In the genomic region with DNA sequence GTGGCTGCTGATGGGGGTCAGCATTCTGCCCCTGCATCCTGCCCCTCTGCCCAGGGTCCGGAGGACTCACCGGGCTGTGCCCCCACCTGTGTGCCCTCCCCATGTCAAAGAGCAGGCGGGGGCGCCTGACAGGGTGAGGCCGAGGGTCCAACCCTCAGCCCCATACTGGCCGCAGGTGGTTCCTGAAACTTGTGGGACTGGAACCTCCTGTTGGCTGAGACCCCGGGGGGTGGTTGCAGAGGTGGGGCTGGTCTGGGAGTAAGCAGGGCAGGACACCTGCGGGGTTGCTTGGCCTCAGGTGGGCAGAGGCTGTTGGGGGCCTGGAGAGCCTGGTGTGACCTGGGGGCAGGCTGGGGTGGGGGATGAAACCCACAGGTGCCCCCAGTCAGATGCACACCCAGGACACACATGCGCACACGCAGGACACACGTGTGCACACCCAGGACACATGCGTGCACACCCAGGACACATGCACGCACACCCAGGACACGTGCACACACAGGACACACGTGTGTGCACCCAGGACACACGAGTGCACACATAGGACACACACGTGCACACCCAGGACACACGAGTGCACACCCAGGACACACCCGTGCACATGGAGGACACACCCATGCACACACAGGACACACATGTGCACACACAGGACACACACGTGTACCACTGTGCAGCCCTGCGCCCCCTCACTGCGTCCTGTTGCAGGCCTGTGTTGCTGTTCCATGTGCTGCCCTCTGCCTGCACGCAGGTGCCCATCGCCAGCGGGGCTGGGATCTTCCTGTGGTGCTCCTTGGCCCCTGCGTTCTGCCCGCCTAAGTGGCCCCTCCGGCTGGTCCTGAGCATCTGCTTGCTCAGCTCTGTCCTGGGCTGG, we compare ENCODE assay signal across 2 cellular contexts.
TF ChIP-seq lines count a peak whose summit lies in the region.

No MANE protein-coding gene starts in this region.

TF ChIP-seq in IMR-90, 13 proteins besides CTCF, POLR2A, EP300 and RAD21:
- no peak for TF ChIP-seq RFX5 (IDR thresholded peaks at IDR 0.05; ENCODE audit: low read depth, low read length)

TF ChIP-seq in H1, 55 proteins besides CTCF, POLR2A, EP300 and RAD21:
- no peak for TF ChIP-seq SRF (IDR thresholded peaks at IDR 0.05; ENCODE audit: low read depth, low read length)
- TF ChIP-seq EZH2 (IDR thresholded peaks at IDR 0.05; ENCODE audit: low read depth, low read length, severe bottlenecking): no peak
- TF ChIP-seq USF2 (IDR thresholded peaks at IDR 0.05; ENCODE audit: low read length): no peak
- TF ChIP-seq MAX (IDR thresholded peaks at IDR 0.05): no peak
- TF ChIP-seq ATF2 (IDR thresholded peaks at IDR 0.05; ENCODE audit: low read length): no peak
- TF ChIP-seq RBBP5 (IDR thresholded peaks at IDR 0.05; ENCODE audit: borderline replicate concordance, low read depth, low read length): no peak
- TF ChIP-seq YY1 (IDR thresholded peaks at IDR 0.05; ENCODE audit: low read depth, low read length): no peak
- TF ChIP-seq KDM4A (IDR thresholded peaks at IDR 0.05; ENCODE audit: low read depth, low read length, severe bottlenecking): no peak
- no peak for TF ChIP-seq SP4 (IDR thresholded peaks at IDR 0.05; ENCODE audit: low read length)
- no peak for TF ChIP-seq JUND (IDR thresholded peaks at IDR 0.05; ENCODE audit: low read length)
TF ChIP-seq in H1: peak in this region for 0.
